Comparison of ENCODE assay signal across 1 cellular context in genomic region chr7:101104193-101104713, GRCh38.
TF ChIP-seq lines count a peak whose summit lies in the region.

No MANE protein-coding gene starts in this region.

TF ChIP-seq in HepG2, 621 proteins besides CTCF, POLR2A, EP300 and RAD21 (continued from another document and continues in another):
- TF ChIP-seq NKX3-1 (CRISPR knock-in tag; IDR thresholded peaks at IDR 0.05) (no peak), ZMYM2 (CRISPR knock-in tag; IDR thresholded peaks at IDR 0.05) (no peak), ELF1 (CRISPR knock-in tag; IDR thresholded peaks at IDR 0.05) (no peak; the same call in 1 of the 2 replicates), SP2 (CRISPR knock-in tag; IDR thresholded peaks at IDR 0.05) (no peak), ZFP36 (IDR thresholded peaks at IDR 0.05; ENCODE audit: borderline replicate concordance, low read depth, low read length, partially characterized antibody) (no peak), ZBTB14 (CRISPR knock-in tag; IDR thresholded peaks at IDR 0.05) (no peak), ZNF256 (CRISPR knock-in tag; conservative IDR thresholded peaks at IDR 0.05) (no peak), GPBP1L1 (CRISPR knock-in tag; IDR thresholded peaks at IDR 0.05) (no peak), SNAPC4 (CRISPR knock-in tag; IDR thresholded peaks at IDR 0.05) (no peak), ZNF589 (CRISPR knock-in tag; conservative IDR thresholded peaks at IDR 0.05) (no peak), PRPF4 (IDR thresholded peaks at IDR 0.05; ENCODE audit: low read depth, low read length, poor library complexity, severe bottlenecking) (no peak), SRY (CRISPR knock-in tag; IDR thresholded peaks at IDR 0.05) (no peak), ZNF225 (CRISPR knock-in tag; IDR thresholded peaks at IDR 0.05) (no peak), FOXA1 (IDR thresholded peaks at IDR 0.05) (no peak), FOXA1 (CRISPR knock-in tag; IDR thresholded peaks at IDR 0.05) (no peak), MAZ (IDR thresholded peaks at IDR 0.05; ENCODE audit: borderline replicate concordance, low read depth, low read length) (no peak), MAZ (CRISPR knock-in tag; IDR thresholded peaks at IDR 0.05; ENCODE audit: low read depth) (no peak), HNRNPL (IDR thresholded peaks at IDR 0.05; ENCODE audit: low read depth, low read length) (no peak), ZNF547 (CRISPR knock-in tag; IDR thresholded peaks at IDR 0.05) (no peak), PAWR (CRISPR knock-in tag; IDR thresholded peaks at IDR 0.05; ENCODE audit: borderline replicate concordance) (no peak), FOXK1 (CRISPR knock-in tag; IDR thresholded peaks at IDR 0.05; ENCODE audit: borderline replicate concordance, low read depth) (peak; percentile 32; the same call in 1 of the 2 replicates), ETV5 (CRISPR knock-in tag; IDR thresholded peaks at IDR 0.05; ENCODE audit: borderline replicate concordance) (peak; percentile 55; the same call in 1 of the 2 replicates), ARID4A (CRISPR knock-in tag; IDR thresholded peaks at IDR 0.05; ENCODE audit: borderline replicate concordance) (no peak), ZNF230 (CRISPR knock-in tag; IDR thresholded peaks at IDR 0.05) (no peak), SMYD3 (CRISPR knock-in tag; IDR thresholded peaks at IDR 0.05) (no peak), ZNF841 (CRISPR knock-in tag; IDR thresholded peaks at IDR 0.05; ENCODE audit: borderline replicate concordance) (no peak), ZNF496 (CRISPR knock-in tag; IDR thresholded peaks at IDR 0.05; ENCODE audit: insufficient replicate concordance) (no peak), ZNF619 (CRISPR knock-in tag; IDR thresholded peaks at IDR 0.05) (no peak), NFIC (IDR thresholded peaks at IDR 0.05; ENCODE audit: low read length) (no peak), ZFAT (CRISPR knock-in tag; conservative IDR thresholded peaks at IDR 0.05) (no peak), ZNF276 (CRISPR knock-in tag; IDR thresholded peaks at IDR 0.05; ENCODE audit: low read depth) (no peak), KLF15 (CRISPR knock-in tag; IDR thresholded peaks at IDR 0.05; ENCODE audit: borderline replicate concordance) (no peak), THRA (CRISPR knock-in tag; IDR thresholded peaks at IDR 0.05; ENCODE audit: borderline replicate concordance) (0 out of 2 replicates have a peak, but pooled peaks have one; percentile 40), ZNF563 (CRISPR knock-in tag; IDR thresholded peaks at IDR 0.05) (no peak), KLF12 (CRISPR knock-in tag; IDR thresholded peaks at IDR 0.05; ENCODE audit: borderline replicate concordance) (peak; percentile 58; the same call in 1 of the 2 replicates), DRAP1 (CRISPR knock-in tag; IDR thresholded peaks at IDR 0.05) (peak; percentile 44; the same call in 1 of the 2 replicates), SP5 (CRISPR knock-in tag; IDR thresholded peaks at IDR 0.05; ENCODE audit: borderline replicate concordance, low read depth) (0 out of 2 replicates have a peak, but pooled peaks have one; percentile 32), PRDM4 (CRISPR knock-in tag; IDR thresholded peaks at IDR 0.05; ENCODE audit: borderline replicate concordance) (no peak), ZNF282 (IDR thresholded peaks at IDR 0.05; ENCODE audit: partially characterized antibody) (no peak), SALL1 (CRISPR knock-in tag; IDR thresholded peaks at IDR 0.05) (peak; percentile 75), ZBTB46 (CRISPR knock-in tag; IDR thresholded peaks at IDR 0.05; ENCODE audit: borderline replicate concordance) (no peak)
